ENCODE assay signal across 9 cellular contexts in the genomic region with DNA sequence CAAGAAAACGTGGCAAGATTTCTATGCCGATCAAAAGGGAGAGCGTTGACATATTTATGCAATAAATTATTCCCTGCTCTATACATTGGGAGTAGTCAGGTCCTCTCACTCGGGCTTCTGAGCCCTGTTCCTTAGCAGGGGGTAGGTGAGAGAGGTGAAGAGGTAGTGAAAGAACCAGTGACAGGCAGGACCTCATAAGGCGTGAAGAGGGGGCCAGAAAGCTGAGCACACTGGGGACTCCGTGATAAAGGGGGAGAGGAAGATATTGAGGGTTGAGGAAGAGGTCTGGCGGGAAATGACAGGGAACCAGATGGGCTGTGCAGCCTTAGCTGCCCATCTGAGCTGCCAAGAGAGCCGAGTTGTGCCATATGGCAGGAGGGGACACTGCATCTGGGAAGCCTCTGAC. TPM values are rescaled to one million over a fixed set of nuclear protein-coding genes. Genes with fewer than 3 reads are reported as not detected.
DNase-seq lines count a peak whose midpoint lies in the region; ATAC-seq, FAIRE-seq and TF ChIP-seq lines count a peak whose summit lies in the region.
"Had no signal": no experiment of that assay in that cellular context is flagged by ENCODE, and none has a peak within 500 bp of the region (broad histone marks: within the 10 kb centered on the region; RNA-seq: fewer than 3 reads in every experiment).

No MANE protein-coding gene starts in this region.

- H3K27ac Mint-ChIP-seq in activated naive CD4-positive, alpha-beta T cell treated with anti-CD3 and anti-CD28 coated beads, Interleukin-2, amount 10 ng/mL, durations not matched to agents 7 days and 5 days = no peak overlapping the region
- peak overlapping the region; percentile 58 for H3K27ac Mint-ChIP-seq in activated CD8-positive, alpha-beta T cell treated with anti-CD3 and anti-CD28 coated beads, Interleukin-2, amount 10 ng/mL, durations not matched to agents 7 days and 5 days

- peak; percentile 4 for ATAC-seq in HG03196 (IDR thresholded peaks at IDR 0.05; ENCODE audit: unreplicated experiment)
- no peak for ATAC-seq in activated CD8-positive, alpha-beta T cell treated with anti-CD3 and anti-CD28 coated beads, Interleukin-2, amount 10 ng/mL, durations not matched to agents 7 days and 5 days
- ATAC-seq in upper lobe of right lung = no peak

- no peak overlapping the region for H3K27ac ChIP-seq in kidney (ENCODE audit: low read depth in 2 of 2, low read length in 2 of 2)
- H3K27ac ChIP-seq in upper lobe of right lung = no peak overlapping the region

- peaks cover 74% of the 10 kb centered on the region for H3K27me3 ChIP-seq in upper lobe of right lung

- no peaks in the 10 kb centered on the region for H3K36me3 Mint-ChIP-seq in activated naive CD4-positive, alpha-beta T cell treated with anti-CD3 and anti-CD28 coated beads, Interleukin-2, amount 10 ng/mL, durations not matched to agents 7 days and 5 days
- no peaks in the 10 kb centered on the region for H3K36me3 Mint-ChIP-seq in activated CD8-positive, alpha-beta T cell treated with anti-CD3 and anti-CD28 coated beads, Interleukin-2, amount 10 ng/mL, durations not matched to agents 7 days and 5 days (ENCODE audit: low read depth)

- DNase-seq in activated naive CD4-positive, alpha-beta T cell treated with anti-CD3 and anti-CD28 coated beads, Interleukin-2, amount 10 ng/mL, durations not matched to agents 7 days and 5 days = no peak
- no peak for DNase-seq in activated naive CD4-positive, alpha-beta T cell treated with Interleukin-2 at 50 U/mL for 16 hours
- no peak for DNase-seq in activated CD8-positive, alpha-beta T cell treated with anti-CD3 and anti-CD28 coated beads, Interleukin-2, amount 10 ng/mL, durations not matched to agents 7 days and 5 days
- DNase-seq in kidney (no peak), upper lobe of right lung (no peak), H54 (ENCODE audit: insufficient read length, low spot score) (no peak)
- DNase-seq in effector CD4-positive, alpha-beta T cell = no peak

- H3K9ac ChIP-seq in kidney (ENCODE audit: low read length in 2 of 2) = no peak overlapping the region

- no peak for TF ChIP-seq CTCF in kidney (IDR thresholded peaks at IDR 0.05; ENCODE audit: borderline replicate concordance, extremely low read depth, insufficient read depth)
- TF ChIP-seq CTCF in upper lobe of right lung (IDR thresholded peaks at IDR 0.05) = no peak

- H3K9me3 Mint-ChIP-seq in activated naive CD4-positive, alpha-beta T cell treated with anti-CD3 and anti-CD28 coated beads, Interleukin-2, amount 10 ng/mL, durations not matched to agents 7 days and 5 days = no peaks in the 10 kb centered on the region
- H3K9me3 Mint-ChIP-seq in activated CD8-positive, alpha-beta T cell treated with anti-CD3 and anti-CD28 coated beads, Interleukin-2, amount 10 ng/mL, durations not matched to agents 7 days and 5 days (ENCODE audit: insufficient read depth) = no peaks in the 10 kb centered on the region

- peaks cover 79% of the 10 kb centered on the region for H3K27me3 Mint-ChIP-seq in activated naive CD4-positive, alpha-beta T cell treated with anti-CD3 and anti-CD28 coated beads, Interleukin-2, amount 10 ng/mL, durations not matched to agents 7 days and 5 days
- peaks cover 55% of the 10 kb centered on the region for H3K27me3 Mint-ChIP-seq in activated CD8-positive, alpha-beta T cell treated with anti-CD3 and anti-CD28 coated beads, Interleukin-2, amount 10 ng/mL, durations not matched to agents 7 days and 5 days (ENCODE audit: low read depth)

- H3K4me1 Mint-ChIP-seq in activated naive CD4-positive, alpha-beta T cell treated with anti-CD3 and anti-CD28 coated beads, Interleukin-2, amount 10 ng/mL, durations not matched to agents 7 days and 5 days = peaks cover 47% of the 10 kb centered on the region
- H3K4me1 Mint-ChIP-seq in activated CD8-positive, alpha-beta T cell treated with anti-CD3 and anti-CD28 coated beads, Interleukin-2, amount 10 ng/mL, durations not matched to agents 7 days and 5 days (ENCODE audit: low read depth) = peaks cover 40% of the 10 kb centered on the region

- POLR2A ChIA-PET in activated CD8-positive, alpha-beta T cell treated with anti-CD3 and anti-CD28 coated beads, Interleukin-2, amount 10 ng/mL, durations not matched to agents 7 days and 5 days (lab: Charles Lee) = no interaction called here

- intact Hi-C loops in kidney (cut with DNase I) = no loop called here
- intact Hi-C loops in upper lobe of right lung (cut with DNase I) = no loop called here

- H3K9me3 ChIP-seq in kidney (ENCODE audit: control insufficient read depth in 1 of 2, low read length in 2 of 2) (no peaks in the 10 kb centered on the region), upper lobe of right lung (no peaks in the 10 kb centered on the region)

- no peaks in the 10 kb centered on the region for H3K36me3 ChIP-seq in kidney (ENCODE audit: control insufficient read depth in 1 of 2, insufficient read depth in 2 of 2, low read length in 2 of 2)
- no peaks in the 10 kb centered on the region for H3K36me3 ChIP-seq in upper lobe of right lung

- CTCF ChIA-PET in activated naive CD4-positive, alpha-beta T cell treated with anti-CD3 and anti-CD28 coated beads, Interleukin-2, amount 10 ng/mL, durations not matched to agents 7 days and 5 days (lab: Charles Lee) = interaction anchor here (0.9 kb wide), 1 partner anchor 59 kb away, joined by 4 read pairs; no protein-coding TSS in a partner anchor
- CTCF ChIA-PET in activated CD8-positive, alpha-beta T cell treated with anti-CD3 and anti-CD28 coated beads, Interleukin-2, amount 10 ng/mL, durations not matched to agents 7 days and 5 days (lab: Charles Lee) = interaction anchor here (0.6 to 4.9 kb wide), 5 partner anchors 14 to 266 kb away, joined by 3 to 35 read pairs (median 4); a partner anchor contains a TSS

- peaks cover 3 to 12% of the 10 kb centered on the region in 2 donors for H3K4me1 ChIP-seq in kidney (ENCODE audit: control insufficient read depth in 1 of 2, insufficient read depth in 1 of 2, low read depth in 1 of 2, low read length in 2 of 2)
- peaks cover 20% of the 10 kb centered on the region for H3K4me1 ChIP-seq in upper lobe of right lung

- H3K4me3 Mint-ChIP-seq in activated naive CD4-positive, alpha-beta T cell treated with anti-CD3 and anti-CD28 coated beads, Interleukin-2, amount 10 ng/mL, durations not matched to agents 7 days and 5 days = peak overlapping the region; percentile 79
- H3K4me3 Mint-ChIP-seq in activated CD8-positive, alpha-beta T cell treated with anti-CD3 and anti-CD28 coated beads, Interleukin-2, amount 10 ng/mL, durations not matched to agents 7 days and 5 days = peak overlapping the region; percentile 77

- FAIRE-seq in kidney (lab: Jason Lieb, UNC) = no peak
- no peak for FAIRE-seq in H54 (lab: Jason Lieb, UNC)
- FAIRE-seq: endometrium had no signal

- TF ChIP-seq POLR2A in H54 (IDR thresholded peaks at IDR 0.05; ENCODE audit: low read depth, low read length) = no peak

- H3K4me3 ChIP-seq in kidney (ENCODE audit: low read length in 2 of 2) = peak overlapping the region; percentile 58 to 59
- H3K4me3 ChIP-seq in upper lobe of right lung = peak overlapping the region; percentile 41

RNA-seq across cellular contexts. Expression of a gene that starts 0.7 kb away (rescaled TPM):
- under 1 TPM; 0.13 to 0.16 TPM for total RNA-seq in activated CD8-positive, alpha-beta T cell treated with anti-CD3 and anti-CD28 coated beads, Interleukin-2, amount 10 ng/mL, durations not matched to agents 7 days and 5 days
- total RNA-seq in kidney (not detected), upper lobe of right lung (not detected)
- 0.88 TPM for polyA plus RNA-seq in kidney (ENCODE audit: insufficient read depth, low read depth, low replicate concordance)

RNA-seq across cellular contexts. Expression of a gene that starts 13.7 kb away (rescaled TPM):
- total RNA-seq in activated CD8-positive, alpha-beta T cell treated with anti-CD3 and anti-CD28 coated beads, Interleukin-2, amount 10 ng/mL, durations not matched to agents 7 days and 5 days = not detected
- 29.7 TPM for total RNA-seq in kidney
- polyA plus RNA-seq in kidney (ENCODE audit: insufficient read depth, low read depth, low replicate concordance) = 13.5 TPM
- total RNA-seq in upper lobe of right lung = 9.5 TPM

RNA-seq across cellular contexts. Expression of a gene that starts 53.4 kb away (rescaled TPM):
- total RNA-seq in activated CD8-positive, alpha-beta T cell treated with anti-CD3 and anti-CD28 coated beads, Interleukin-2, amount 10 ng/mL, durations not matched to agents 7 days and 5 days = not detected
- total RNA-seq in kidney (0.13 TPM), upper lobe of right lung (not detected)
- not detected for polyA plus RNA-seq in kidney (ENCODE audit: insufficient read depth, low read depth, low replicate concordance)

RNA-seq across cellular contexts. Expression of a gene that starts 59.7 kb away (rescaled TPM):
- not detected for total RNA-seq in activated CD8-positive, alpha-beta T cell treated with anti-CD3 and anti-CD28 coated beads, Interleukin-2, amount 10 ng/mL, durations not matched to agents 7 days and 5 days
- total RNA-seq in kidney (5.9 TPM), upper lobe of right lung (not detected)
- polyA plus RNA-seq in kidney (ENCODE audit: insufficient read depth, low read depth, low replicate concordance) = 2.1 TPM

Comparison
In these comparisons a context has a peak if more than half of its experiments do, and no peak if none do; other contexts are left out.
1. RNA of a gene that starts 13.7 kb away (total RNA-seq): 29.7 TPM in kidney (single experiment) and 9.5 TPM in upper lobe of right lung (single experiment); not detected in activated CD8-positive, alpha-beta T cell treated with anti-CD3 and anti-CD28 coated beads, Interleukin-2, amount 10 ng/mL, durations not matched to agents 7 days and 5 days; every median in the first group is over 10 times any median in the second.